In the genomic region with DNA sequence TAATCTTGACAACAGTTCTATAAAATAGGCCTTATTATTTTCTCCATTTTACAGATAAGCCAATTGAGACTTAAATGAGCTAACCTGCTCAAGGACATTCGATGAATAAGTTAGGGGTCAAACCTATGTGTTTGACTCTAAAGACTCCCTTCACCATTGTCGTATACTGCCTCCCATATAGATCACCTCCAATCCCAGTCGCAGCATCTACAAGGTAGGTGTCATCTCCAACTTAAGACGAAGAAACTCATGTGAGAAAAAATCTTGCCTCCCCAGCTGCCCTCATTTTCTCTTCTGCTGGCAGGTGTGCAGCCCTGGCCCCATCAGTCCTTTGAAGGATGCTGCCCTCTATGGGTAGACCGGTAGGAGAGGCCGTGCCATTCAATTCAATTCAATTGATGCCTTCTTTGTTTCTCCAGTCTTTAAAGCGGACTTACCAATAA, we compare ENCODE assay signal across 9 cellular contexts.
DNase-seq lines count a peak whose midpoint lies in the region; ATAC-seq and TF ChIP-seq lines count a peak whose summit lies in the region.
"Had no signal": no experiment of that assay in that cellular context is flagged by ENCODE, and none has a peak within 500 bp of the region (broad histone marks: within the 10 kb centered on the region; RNA-seq: fewer than 3 reads in every experiment).

No MANE protein-coding gene starts in this region.

- TF ChIP-seq POLR2A in body of pancreas (IDR thresholded peaks at IDR 0.05): no peak

- DNase-seq in NCI-H1417 (lab: John Stamatoyannopoulos, UW) (peak in 2 of 3 experiments; percentile 4 to 64), NCI-H1417 treated with DMSO at 0.1 percent for 48 hours (lab: John Stamatoyannopoulos, UW) (no peak), OCI-M1 (lab: John Stamatoyannopoulos, UW) (peak; percentile 16), body of pancreas (peak; percentile 44 to 68 (median 54)), mucosa of descending colon (peak in 1 of 3 donors; percentile 26), omental fat pad (ENCODE audit: low spot score) (no peak)

- intact Hi-C loops in body of pancreas (cut with DNase I): no loop called here
- intact Hi-C loops in mucosa of descending colon (cut with DNase I, micrococcal nuclease): no loop called here

- 33 to 41% methylated on average over 7 of the region's 7 CpGs for WGBS in body of pancreas, 2 donors

- ATAC-seq in GM21447 (IDR thresholded peaks at IDR 0.05; ENCODE audit: unreplicated experiment) (peak; percentile 80), HG03558 (IDR thresholded peaks at IDR 0.05; ENCODE audit: extremely low read depth, unreplicated experiment) (peak; percentile 43), body of pancreas (peak; percentile 56), mucosa of descending colon (peak; percentile 66), omental fat pad (ENCODE audit: low FRiP score) (no peak)

- TF ChIP-seq CTCF in body of pancreas (IDR thresholded peaks at IDR 0.05) (peak; percentile 51 to 68 (median 65)), mucosa of descending colon (IDR thresholded peaks at IDR 0.05) (peak; percentile 54), omental fat pad (IDR thresholded peaks at IDR 0.05) (no peak)

- H3K27ac ChIP-seq in body of pancreas: no peak overlapping the region
- H3K27ac ChIP-seq: BLaER1 had no signal

- no peaks in the 10 kb centered on the region for H3K9me3 ChIP-seq in body of pancreas
- H3K9me3 ChIP-seq in mucosa of descending colon: no peaks in the 10 kb centered on the region

- no peaks in the 10 kb centered on the region for H3K4me1 ChIP-seq in body of pancreas
- no peaks in the 10 kb centered on the region for H3K4me1 ChIP-seq in mucosa of descending colon (ENCODE audit: low read depth)
- H3K4me1 ChIP-seq: BLaER1 had no signal

- H3K4me3 ChIP-seq in body of pancreas: no peak overlapping the region
- H3K4me3 ChIP-seq in mucosa of descending colon: no peak overlapping the region
- H3K4me3 ChIP-seq: BLaER1 had no signal

- no peaks in the 10 kb centered on the region for H3K36me3 ChIP-seq in body of pancreas (replicated peaks in 1 of 2; ENCODE audit: insufficient read depth in 1 of 2, low read depth in 2 of 2)
- no peaks in the 10 kb centered on the region for H3K36me3 ChIP-seq in mucosa of descending colon (ENCODE audit: low read depth)
- H3K36me3 ChIP-seq: BLaER1 had no signal

- H3K27me3 ChIP-seq in body of pancreas: no peaks in the 10 kb centered on the region
- H3K27me3 ChIP-seq: BLaER1 had no signal

Comparison
In these comparisons a context has a peak if more than half of its experiments do, and no peak if none do; other contexts are left out.
1. DNase-seq: peak in NCI-H1417 (2 of 3), OCI-M1 (single experiment) and body of pancreas (4 of 4); none in NCI-H1417 treated with DMSO at 0.1 percent for 48 hours (single experiment) and omental fat pad (single experiment).
2. CTCF ChIP-seq: peak in body of pancreas (7 of 7) and mucosa of descending colon (single experiment); none in omental fat pad (0 of 3).